ENCODE assay signal across 12 cellular contexts in the genomic region with DNA sequence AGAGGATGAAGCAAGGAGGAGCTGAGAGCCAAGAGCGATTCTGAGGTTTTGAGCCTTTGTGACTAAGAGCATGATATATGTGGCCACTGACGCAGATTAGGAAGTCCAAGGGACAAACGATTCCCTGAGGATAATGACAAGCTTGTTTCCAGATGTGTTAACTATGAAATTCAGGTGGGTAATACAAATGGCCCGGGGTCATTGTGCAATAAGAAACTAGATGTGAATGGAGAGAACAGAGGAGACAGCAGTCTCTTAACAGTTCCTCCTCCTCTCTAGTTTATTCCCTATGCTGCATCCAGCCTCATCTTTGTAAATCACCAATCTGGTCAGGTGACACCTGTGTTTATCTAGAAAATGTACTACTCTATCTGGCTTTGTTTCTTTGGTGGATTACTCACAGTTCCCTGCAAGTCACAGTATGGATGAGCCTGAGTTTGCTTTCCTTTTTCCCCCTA.
DNase-seq lines count a peak whose midpoint lies in the region; ATAC-seq and TF ChIP-seq lines count a peak whose summit lies in the region.
"Had no signal": no experiment of that assay in that cellular context is flagged by ENCODE, and none has a peak within 500 bp of the region (broad histone marks: within the 10 kb centered on the region; RNA-seq: fewer than 3 reads in every experiment).

No MANE protein-coding gene starts in this region.

- TF ChIP-seq EP300 in SK-N-SH (IDR thresholded peaks at IDR 0.05; ENCODE audit: borderline replicate concordance in 1 of 2, low read depth in 1 of 2, low read length in 1 of 2) (no peak), suprapubic skin (IDR thresholded peaks at IDR 0.05) (no peak)

- H3K4me1 ChIP-seq in SK-N-SH (ENCODE audit: control insufficient read depth in 1 of 2, insufficient read depth in 2 of 2, low read depth in 1 of 2, low read length in 1 of 2) (peaks cover 4 to 11% of the 10 kb centered on the region in 2 experiments; a peak in 1 of 4 replicates), suprapubic skin (peaks cover 4% of the 10 kb centered on the region)

- TF ChIP-seq RAD21 in SK-N-SH (IDR thresholded peaks at IDR 0.05; ENCODE audit: low read length) = no peak

- H3K27me3 ChIP-seq in SK-N-SH (ENCODE audit: insufficient read depth) (no peaks in the 10 kb centered on the region), suprapubic skin (no peaks in the 10 kb centered on the region)

- POLR2A ChIA-PET in SK-N-SH (lab: Yijun Ruan, JAX) = no interaction called here

- H3K4me3 ChIP-seq in SK-N-SH (ENCODE audit: low read depth in 2 of 2, low read length in 1 of 2) (no peak overlapping the region), suprapubic skin (no peak overlapping the region)

- H2AFZ ChIP-seq in SK-N-SH (ENCODE audit: low read depth) = peak overlapping the region; percentile 82

- H3K9ac ChIP-seq in SK-N-SH = no peak overlapping the region

- no peaks in the 10 kb centered on the region for H3F3A ChIP-seq in SK-N-SH (replicated peaks; ENCODE audit: insufficient read depth)

- 36% methylated on average over 4 of the region's 4 CpGs for WGBS in SK-N-SH (ENCODE audit: low lambda C conversion rate)
- WGBS in suprapubic skin = 27% methylated on average over 4 of the region's 4 CpGs

- H3K4me2 ChIP-seq in SK-N-SH = peak overlapping the region; percentile 22; the same call in 1 of the 2 replicates

- TF ChIP-seq POLR2A in suprapubic skin (IDR thresholded peaks at IDR 0.05) = no peak

- no peak for ATAC-seq in HG03565 (IDR thresholded peaks at IDR 0.05; ENCODE audit: unreplicated experiment)
- no peak for ATAC-seq in GM21515 (IDR thresholded peaks at IDR 0.05; ENCODE audit: unreplicated experiment)

- no peaks in the 10 kb centered on the region for H3K79me2 ChIP-seq in SK-N-SH (ENCODE audit: insufficient read depth)

- H4K20me1 ChIP-seq in SK-N-SH (ENCODE audit: insufficient read depth) = no peaks in the 10 kb centered on the region

- CTCF ChIA-PET in SK-N-SH (lab: Yijun Ruan, JAX) = no interaction called here

- TF ChIP-seq CTCF in SK-N-SH (IDR thresholded peaks at IDR 0.05) (no peak), suprapubic skin (IDR thresholded peaks at IDR 0.05) (no peak)

- no peaks in the 10 kb centered on the region for H3K9me2 ChIP-seq in SK-N-SH

- H3K9me3 ChIP-seq in SK-N-SH (no peaks in the 10 kb centered on the region), suprapubic skin (no peaks in the 10 kb centered on the region)

- H3K36me3 ChIP-seq in SK-N-SH (replicated peaks in 1 of 2; ENCODE audit: control insufficient read depth in 1 of 2, insufficient read depth in 2 of 2, low read length in 1 of 2) = no peaks in the 10 kb centered on the region
- H3K36me3 ChIP-seq in suprapubic skin = no peaks in the 10 kb centered on the region

- H3K27ac ChIP-seq in SK-N-SH (ENCODE audit: low read depth in 2 of 2, low read length in 1 of 2) = peak overlapping the region in 1 of 2 experiments; percentile 19; a peak in 1 of 4 replicates
- peak overlapping the region; percentile 16 for H3K27ac ChIP-seq in suprapubic skin

- DNase-seq in NCI-H146 (lab: John Stamatoyannopoulos, UW) (peak; percentile 39), NCI-H146 treated with DMSO at 0.1 percent for 48 hours (lab: John Stamatoyannopoulos, UW; ENCODE audit: unreplicated experiment) (no peak), SK-N-SH (no peak), fibroblast of peridontal ligament (ENCODE audit: extremely low read depth) (peak; percentile 95), suprapubic skin (ENCODE audit: low spot score in 2 of 2) (no peak), NCI-H510A (lab: John Stamatoyannopoulos, UW) (no peak)
- DNase-seq: 8988T; activated CD8-positive, alpha-beta memory T cell treated with anti-CD3 and anti-CD28 coated beads, Interleukin-2, amount 50 U/mL, for 48 hours; cerebellar nuclear complex; NCI-H187 had no signal

TF ChIP-seq in SK-N-SH, 30 proteins besides CTCF, POLR2A, EP300 and RAD21:
- no peak for TF ChIP-seq FOXM1 (IDR thresholded peaks at IDR 0.05; ENCODE audit: low read depth)
- no peak for TF ChIP-seq EZH2phosphoT487 (IDR thresholded peaks at IDR 0.05; ENCODE audit: borderline replicate concordance, low read depth)
- TF ChIP-seq SIN3A (IDR thresholded peaks at IDR 0.05; ENCODE audit: borderline replicate concordance, low read depth, low read length) = no peak
- TF ChIP-seq RXRA (IDR thresholded peaks at IDR 0.05; ENCODE audit: borderline replicate concordance, low read depth) = no peak
- TF ChIP-seq ELF1 (IDR thresholded peaks at IDR 0.05) = no peak
- TF ChIP-seq IRF3 (IDR thresholded peaks at IDR 0.05; ENCODE audit: low read depth, low read length) = no peak
- no peak for TF ChIP-seq RCOR1 (IDR thresholded peaks at IDR 0.05; ENCODE audit: low read length)
- TF ChIP-seq FOSL2 (IDR thresholded peaks at IDR 0.05; ENCODE audit: borderline replicate concordance, low read depth) = no peak
- TF ChIP-seq, protein P1, sequence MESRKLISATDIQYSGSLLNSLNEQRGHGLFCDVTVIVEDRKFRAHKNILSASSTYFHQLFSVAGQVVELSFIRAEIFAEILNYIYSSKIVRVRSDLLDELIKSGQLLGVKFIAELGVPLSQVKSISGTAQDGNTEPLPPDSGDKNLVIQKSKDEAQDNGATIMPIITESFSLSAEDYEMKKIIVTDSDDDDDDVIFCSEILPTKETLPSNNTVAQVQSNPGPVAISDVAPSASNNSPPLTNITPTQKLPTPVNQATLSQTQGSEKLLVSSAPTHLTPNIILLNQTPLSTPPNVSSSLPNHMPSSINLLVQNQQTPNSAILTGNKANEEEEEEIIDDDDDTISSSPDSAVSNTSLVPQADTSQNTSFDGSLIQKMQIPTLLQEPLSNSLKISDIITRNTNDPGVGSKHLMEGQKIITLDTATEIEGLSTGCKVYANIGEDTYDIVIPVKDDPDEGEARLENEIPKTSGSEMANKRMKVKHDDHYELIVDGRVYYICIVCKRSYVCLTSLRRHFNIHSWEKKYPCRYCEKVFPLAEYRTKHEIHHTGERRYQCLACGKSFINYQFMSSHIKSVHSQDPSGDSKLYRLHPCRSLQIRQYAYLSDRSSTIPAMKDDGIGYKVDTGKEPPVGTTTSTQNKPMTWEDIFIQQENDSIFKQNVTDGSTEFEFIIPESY (IDR thresholded peaks at IDR 0.05; ENCODE audit: borderline replicate concordance, low read depth) = no peak
- no peak for TF ChIP-seq TAF1 (IDR thresholded peaks at IDR 0.05; ENCODE audit: borderline replicate concordance, low read depth, low read length)
TF ChIP-seq in SK-N-SH: peak in this region for 0.

Comparison
In these comparisons a context has a peak if more than half of its experiments do, and no peak if none do; other contexts are left out.
1. DNase-seq: peak in NCI-H146 (single experiment) and fibroblast of peridontal ligament (single experiment); none in NCI-H146 treated with DMSO at 0.1 percent for 48 hours (single experiment), SK-N-SH (single experiment), suprapubic skin (0 of 2) and NCI-H510A (single experiment).